Comparison of ENCODE assay signal across 29 cellular contexts in the genomic region with DNA sequence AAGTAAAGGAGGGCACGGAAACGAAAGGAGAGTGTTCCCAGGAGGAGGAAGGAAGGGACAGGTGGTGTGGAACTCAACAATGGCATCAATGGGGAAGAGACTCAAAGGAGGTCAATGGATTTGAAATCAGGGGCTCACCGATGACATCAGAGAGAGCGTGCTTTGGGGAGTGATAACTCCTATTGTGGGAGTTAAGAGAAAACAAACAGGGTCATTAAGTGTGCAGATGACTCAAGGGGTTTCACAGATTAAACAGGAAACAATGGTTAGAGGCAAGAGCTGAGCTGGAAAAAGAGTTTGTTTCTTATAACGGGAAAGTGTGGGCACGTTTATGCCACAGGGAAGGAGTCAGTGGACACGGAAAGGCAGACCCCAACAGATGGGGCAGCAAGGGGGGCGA.
"Had no signal": no experiment of that assay in that cellular context is flagged by ENCODE, and none has a peak within 500 bp of the region (broad histone marks: within the 10 kb centered on the region; RNA-seq: fewer than 3 reads in every experiment).

No MANE protein-coding gene starts in this region.

- H3K4me1 ChIP-seq: psoas muscle had no signal

- DNase-seq: activated CD4-positive, alpha-beta T cell treated with anti-CD3 and anti-CD28 coated beads for 48 hours; activated CD4-positive, alpha-beta T cell treated with anti-CD3 and anti-CD28 coated beads, Interleukin-2, amount 50 U/mL, for 48 hours; activated CD8-positive, alpha-beta memory T cell treated with anti-CD3 and anti-CD28 coated beads for 24 hours; activated effector memory CD4-positive, alpha-beta T cell treated with anti-CD3 and anti-CD28 coated beads, Interleukin-2, amount 50 U/mL, for 16 hours; activated naive CD4-positive, alpha-beta T cell treated with anti-CD3 and anti-CD28 coated beads for 36 hours; activated naive CD8-positive, alpha-beta T cell treated with anti-CD3 and anti-CD28 coated beads for 36 hours; amniotic stem cell; caudate nucleus; esophagus squamous epithelium; left colon; mucosa of descending colon; psoas muscle; sigmoid colon; small intestine; stimulated activated CD4-positive, alpha-beta T cell treated with anti-CD3 and anti-CD28 coated beads, Interleukin-1b, Interleukin-23, amount 100 ng/mL, for 48 hours; stimulated activated CD4-positive, alpha-beta T cell treated with anti-CD3 and anti-CD28 coated beads, Interleukin-4, amount 100 ng/mL, for 4 hours; stimulated activated CD8-positive, alpha-beta memory T cell treated with anti-CD3 and anti-CD28 coated beads, Interleukin-4, amount 100 ng/mL, for 48 hours; stimulated activated naive CD8-positive, alpha-beta T cell treated with anti-CD3 and anti-CD28 coated beads, Interleukin-15, amount 100 ng/mL, for 72 hours; substantia nigra; SW 1271; T1000; upper lobe of right lung; WERI-Rb-1 had no signal

- H3K9me3 ChIP-seq: esophagus squamous epithelium, gastroesophageal sphincter, mucosa of descending colon, psoas muscle, sigmoid colon, upper lobe of right lung had no signal

- H3K9ac ChIP-seq: parathyroid adenoma had no signal

- ATAC-seq: activated CD4-positive, CD25-positive, alpha-beta regulatory T cell treated with anti-CD3 and anti-CD28 coated beads, Interleukin-2, amount 50 U/mL, for 24 hours; gastroesophageal sphincter; left colon; mucosa of descending colon; stimulated activated memory B cell treated with anti-CD40 and anti-IgM and Interleukin-4, amounts not matched to agents 10 μg/mL and 1 μg/mL and 100 μg/mL, for 72 hours; stimulated activated naive CD8-positive, alpha-beta T cell treated with anti-CD3 and anti-CD28 coated beads, Interleukin-15, amount 100 ng/mL, for 72 hours; upper lobe of right lung had no signal

- H3K36me3 ChIP-seq: esophagus squamous epithelium, gastroesophageal sphincter, sigmoid colon, upper lobe of right lung, WERI-Rb-1 had no signal

- H3K27me3 ChIP-seq: esophagus squamous epithelium, gastroesophageal sphincter, hepatocyte, sigmoid colon, upper lobe of right lung had no signal

- H2AFZ ChIP-seq: hepatocyte, parathyroid adenoma had no signal

- H3K4me3 ChIP-seq: esophagus squamous epithelium, gastroesophageal sphincter, hepatocyte, mucosa of descending colon, psoas muscle, sigmoid colon, upper lobe of right lung had no signal

- H3K4me2 ChIP-seq: hepatocyte had no signal

- H3K27ac ChIP-seq: epithelial cell of prostate, esophagus squamous epithelium, gastroesophageal sphincter, parathyroid adenoma, psoas muscle, sigmoid colon, upper lobe of right lung, WERI-Rb-1 had no signal
